Comparison of ENCODE assay signal across 8 cellular contexts in the genomic region with DNA sequence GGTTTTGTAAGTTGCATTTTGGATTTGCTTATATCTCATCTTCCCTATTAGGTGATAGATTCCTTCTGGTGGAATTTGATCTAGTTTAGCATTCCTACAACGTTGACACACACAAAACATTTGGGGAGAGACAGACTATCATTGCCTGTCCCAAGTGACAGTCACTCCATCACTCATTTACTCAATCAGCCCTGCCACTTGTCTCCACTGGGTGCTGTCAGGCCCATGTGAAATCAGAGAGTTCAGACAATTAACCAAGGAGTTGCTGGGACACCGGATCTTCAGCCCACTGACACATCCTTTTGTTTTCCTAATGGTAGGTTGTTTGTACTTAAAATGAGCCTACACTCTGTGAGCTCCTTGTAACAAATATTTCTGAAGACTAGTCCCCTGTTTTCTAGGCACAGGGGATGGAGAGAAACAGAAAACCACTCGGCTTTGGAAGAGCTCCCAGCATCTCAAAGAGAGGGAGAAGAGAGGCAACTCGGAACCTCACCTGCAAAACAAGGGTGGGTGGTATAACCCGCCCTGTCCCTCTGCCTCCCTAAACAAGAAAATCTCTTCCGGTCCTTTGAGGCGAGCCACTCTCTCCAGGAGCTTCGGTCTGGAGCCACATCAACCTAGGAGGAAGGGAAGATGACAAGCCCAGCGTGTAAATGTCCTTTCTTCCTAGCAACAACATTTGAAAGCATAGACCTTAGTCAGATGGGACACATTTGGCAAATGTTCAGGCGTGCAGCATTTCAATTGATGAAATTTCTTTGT.
DNase-seq lines count a peak whose midpoint lies in the region; ATAC-seq and TF ChIP-seq lines count a peak whose summit lies in the region.

No MANE protein-coding gene starts in this region.

- H3K36me3 ChIP-seq in ovary, result no peaks in the 10 kb centered on the region

- no peaks in the 10 kb centered on the region for H3K9me3 Mint-ChIP-seq in endothelial cell (ENCODE audit: unreplicated experiment)

- ATAC-seq in GM18519 (IDR thresholded peaks at IDR 0.05; ENCODE audit: low FRiP score, unreplicated experiment), result peak; percentile 15
- ATAC-seq in GM21381 (IDR thresholded peaks at IDR 0.05; ENCODE audit: unreplicated experiment), result no peak
- ATAC-seq in HG03095 (IDR thresholded peaks at IDR 0.05; ENCODE audit: unreplicated experiment), result no peak

- no peaks in the 10 kb centered on the region for H3K27me3 Mint-ChIP-seq in endothelial cell (ENCODE audit: unreplicated experiment)

- no peak for TF ChIP-seq CTCF in endothelial cell (IDR thresholded peaks at IDR 0.05; ENCODE audit: unreplicated experiment)
- TF ChIP-seq CTCF in ovary (IDR thresholded peaks at IDR 0.05), result no peak

- H3K27ac Mint-ChIP-seq in endothelial cell (ENCODE audit: unreplicated experiment), result peak overlapping the region; percentile 1

- H3K4me1 ChIP-seq in ovary (ENCODE audit: insufficient read depth), result peaks cover 4% of the 10 kb centered on the region

- peaks cover 20% of the 10 kb centered on the region for H3K4me1 Mint-ChIP-seq in endothelial cell (ENCODE audit: unreplicated experiment)

- H3K27me3 ChIP-seq in ovary, result no peaks in the 10 kb centered on the region

- no peak overlapping the region for H3K4me3 Mint-ChIP-seq in endothelial cell (ENCODE audit: unreplicated experiment)

- no peaks in the 10 kb centered on the region for H3K9me3 ChIP-seq in ovary

- H3K36me3 Mint-ChIP-seq in endothelial cell (ENCODE audit: low read depth, unreplicated experiment), result no peaks in the 10 kb centered on the region

- peak; percentile 55 for DNase-seq in NCI-H526 treated with DMSO at 0.1 percent for 48 hours (lab: John Stamatoyannopoulos, UW)
- DNase-seq in endothelial cell (ENCODE audit: low spot score), result peak; percentile 5
- peak in 1 of 5 donors; percentile 8 for DNase-seq in ovary
- no peak for DNase-seq in CD1c-positive myeloid dendritic cell (ENCODE audit: extremely low spot score)
- no peak for DNase-seq in DMS153 treated with DMSO at 0.1 percent for 48 hours (lab: John Stamatoyannopoulos, UW; ENCODE audit: unreplicated experiment)

- no peak for TF ChIP-seq EP300 in ovary (IDR thresholded peaks at IDR 0.05)

- H3K27ac ChIP-seq in ovary, result no peak overlapping the region

- 31 to 35% (median 34%) methylated on average over 10 of the region's 10 CpGs for WGBS in ovary, 3 donors

- no peak for TF ChIP-seq POLR2A in ovary (IDR thresholded peaks at IDR 0.05)

- intact Hi-C loops in ovary (cut with DNase I), result no loop called here

- H3K4me3 ChIP-seq in ovary, result peak overlapping the region; percentile 20

Comparison
In these comparisons a context has a peak if more than half of its experiments do, and no peak if none do; other contexts are left out.
1. DNase-seq: peak in NCI-H526 treated with DMSO at 0.1 percent for 48 hours (single experiment) and endothelial cell (single experiment); none in CD1c-positive myeloid dendritic cell (single experiment) and DMS153 treated with DMSO at 0.1 percent for 48 hours (single experiment).